10 cellular contexts compared by ENCODE assay signal in genomic region chr20:25230177-25230831, GRCh38. TPM values are rescaled to one million over a fixed set of nuclear protein-coding genes. Genes with fewer than 3 reads are reported as not detected.
DNase-seq lines count a peak whose midpoint lies in the region; ATAC-seq and TF ChIP-seq lines count a peak whose summit lies in the region.
"Had no signal": no experiment of that assay in that cellular context is flagged by ENCODE, and none has a peak within 500 bp of the region (broad histone marks: within the 10 kb centered on the region; RNA-seq: fewer than 3 reads in every experiment).

No MANE protein-coding gene starts in this region.

- H3K79me2 ChIP-seq in GM23338 (replicated peaks; ENCODE audit: insufficient read depth) (no peaks in the 10 kb centered on the region), neural cell (replicated peaks; ENCODE audit: insufficient read depth, low read length) (no peaks in the 10 kb centered on the region)

- no peak overlapping the region for H3K4me2 ChIP-seq in GM23338
- H3K4me2 ChIP-seq in neural cell (ENCODE audit: low read length): no peak overlapping the region

- H3K4me3 Mint-ChIP-seq in GM23338: no peak overlapping the region
- H3K4me3 Mint-ChIP-seq: activated naive CD8-positive, alpha-beta T cell; HFFc6 had no signal

- no peak for TF ChIP-seq RAD21 in neural cell (conservative IDR thresholded peaks at IDR 0.05)

- no peak overlapping the region for H2AFZ ChIP-seq in GM23338
- H2AFZ ChIP-seq in neural cell (ENCODE audit: low read depth, low read length): no peak overlapping the region

- ATAC-seq in GM18861 (IDR thresholded peaks at IDR 0.05; ENCODE audit: unreplicated experiment) (peak; percentile 93), GM23338 (no peak)

- no peak overlapping the region for H3K27ac ChIP-seq in GM23338 (ENCODE audit: low read depth)
- peak overlapping the region; percentile 64 for H3K27ac ChIP-seq in neural cell (ENCODE audit: low read length)

- no peak for DNase-seq in GM23338 (ENCODE audit: low spot score)
- peak; percentile 75 for DNase-seq in NCI-H2227 (lab: John Stamatoyannopoulos, UW; ENCODE audit: unreplicated experiment)
- no peak for DNase-seq in kidney glomerular epithelial cell (lab: John Stamatoyannopoulos, UW)
- DNase-seq in NCI-H345 (lab: John Stamatoyannopoulos, UW): no peak
- no peak for DNase-seq in NCI-H1436 treated with DMSO at 0.1 percent for 48 hours (lab: John Stamatoyannopoulos, UW)
- DNase-seq in cortex of kidney (lab: John Stamatoyannopoulos, UW): no peak
- DNase-seq: HFFc6 had no signal

- H3F3A ChIP-seq in GM23338 (replicated peaks; ENCODE audit: low read depth) (no peaks in the 10 kb centered on the region), neural cell (ENCODE audit: insufficient read depth, low read length, poor library complexity, severe bottlenecking) (no peaks in the 10 kb centered on the region)

- no peaks in the 10 kb centered on the region for H4K20me1 ChIP-seq in GM23338 (replicated peaks; ENCODE audit: insufficient read depth)
- no peaks in the 10 kb centered on the region for H4K20me1 ChIP-seq in neural cell (ENCODE audit: insufficient read depth)

- no peak overlapping the region for H3K4me3 ChIP-seq in GM23338
- H3K4me3 ChIP-seq in neural cell (ENCODE audit: low read length): peak overlapping the region; percentile 8

- H3K9me2 ChIP-seq in GM23338 (ENCODE audit: insufficient read depth) (no peaks in the 10 kb centered on the region), neural cell (ENCODE audit: insufficient read depth, low read length) (no peaks in the 10 kb centered on the region)

- peak; percentile 20 for TF ChIP-seq EP300 in neural cell (conservative IDR thresholded peaks at IDR 0.05; ENCODE audit: poor library complexity, severe bottlenecking)

- H3K27me3 Mint-ChIP-seq in GM23338 (ENCODE audit: insufficient read depth, low read depth, poor library complexity): peaks cover 3% of the 10 kb centered on the region

- H3K4me1 ChIP-seq in GM23338 (ENCODE audit: insufficient read depth): no peaks in the 10 kb centered on the region

- no peaks in the 10 kb centered on the region for H3K27me3 ChIP-seq in GM23338 (ENCODE audit: insufficient read depth)
- H3K27me3 ChIP-seq in neural cell (ENCODE audit: insufficient read depth, low read depth, low read length): no peaks in the 10 kb centered on the region

- TF ChIP-seq CTCF in GM23338 (conservative IDR thresholded peaks at IDR 0.05; ENCODE audit: low read depth in 2 of 2): no peak
- no peak for TF ChIP-seq CTCF in neural cell (IDR thresholded peaks at IDR 0.05; ENCODE audit: poor library complexity, severe bottlenecking)

- H3K36me3 ChIP-seq in GM23338 (ENCODE audit: insufficient read depth) (no peaks in the 10 kb centered on the region), neural cell (ENCODE audit: insufficient read depth, low read length) (no peaks in the 10 kb centered on the region)

- no peaks in the 10 kb centered on the region for H3K9me3 Mint-ChIP-seq in GM23338
- H3K9me3 Mint-ChIP-seq: HFFc6 had no signal

- peak overlapping the region; percentile 43 for H3K9ac ChIP-seq in neural cell (ENCODE audit: low read length)

- H3K36me3 Mint-ChIP-seq in GM23338 (ENCODE audit: low read depth): no peaks in the 10 kb centered on the region; the same call in 2 of the 3 replicates
- H3K36me3 Mint-ChIP-seq: activated naive CD8-positive, alpha-beta T cell had no signal

- H3K9me3 ChIP-seq in neural cell (ENCODE audit: low read length): no peaks in the 10 kb centered on the region

- H3K4me1 Mint-ChIP-seq in GM23338: peaks cover 8% of the 10 kb centered on the region

- H3K27ac Mint-ChIP-seq in GM23338: 0 out of 2 replicates have a peak overlapping the region, but pooled peaks have one; percentile 56
- H3K27ac Mint-ChIP-seq: HFFc6 had no signal

TF ChIP-seq in GM23338, 12 proteins besides CTCF, POLR2A, EP300 and RAD21 (continues in another document):
- no peak for TF ChIP-seq NANOG (IDR thresholded peaks at IDR 0.05; ENCODE audit: borderline replicate concordance)

TF ChIP-seq in neural cell, 6 proteins besides CTCF, POLR2A, EP300 and RAD21:
- TF ChIP-seq POLR2AphosphoS5 (IDR thresholded peaks at IDR 0.05) (peak; percentile 34), SMC3 (conservative IDR thresholded peaks at IDR 0.05; ENCODE audit: poor library complexity) (no peak), MXI1 (conservative IDR thresholded peaks at IDR 0.05; ENCODE audit: poor library complexity, severe bottlenecking) (no peak), EZH2 (IDR thresholded peaks at IDR 0.05; ENCODE audit: borderline replicate concordance, insufficient read depth, low read length, poor library complexity, severe bottlenecking) (no peak)

RNA-seq across cellular contexts. Expression of gene PYGB, which starts 17.6 kb away (rescaled TPM):
- total RNA-seq in GM23338 (2014; rRNA removed; shearing (Covaris generic)): 61.9 and 64.0 TPM in 2 replicates
- polyA plus RNA-seq in GM23338 (2016; fragmentation: Nextera tagmentation; extraction: Ambion mirVana): 15.6 and 15.9 TPM in 2 replicates
- 70.5 and 77.9 TPM in 2 replicates for polyA plus RNA-seq in neural cell
- 91.0 and 103 TPM in 2 replicates for polyA minus RNA-seq in neural cell

RNA-seq across cellular contexts. Expression of gene ENTPD6, which starts 34.8 kb away (rescaled TPM):
- 45.9 TPM in 2 replicates for total RNA-seq in GM23338 (2014; rRNA removed; shearing (Covaris generic))
- 19.0 and 19.3 TPM in 2 replicates for polyA plus RNA-seq in GM23338 (2016; fragmentation: Nextera tagmentation; extraction: Ambion mirVana)
- polyA plus RNA-seq in neural cell: 143 and 184 TPM in 2 replicates
- polyA minus RNA-seq in neural cell: 90.6 and 111 TPM in 2 replicates
